In the genomic region with DNA sequence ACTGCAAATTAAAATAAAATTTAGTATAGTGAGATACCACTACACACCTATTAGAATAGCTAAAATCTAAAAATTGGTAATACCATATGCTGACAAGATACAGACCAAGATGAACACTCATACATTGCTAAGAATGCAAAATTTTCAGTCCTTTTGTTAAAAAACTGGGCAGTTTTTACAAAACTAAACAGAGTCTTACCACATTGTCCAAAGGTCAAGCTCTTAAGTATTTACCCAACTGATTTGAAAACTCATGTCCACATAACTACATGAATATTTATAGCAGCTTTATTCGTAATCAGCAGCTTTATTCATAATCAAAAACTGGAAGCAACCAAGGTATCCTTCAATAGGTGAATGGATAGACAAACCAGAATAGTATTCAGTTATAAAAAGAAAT, we compare ENCODE assay signal across 21 cellular contexts. TPM values are rescaled to one million over a fixed set of nuclear protein-coding genes. Genes with fewer than 3 reads are reported as not detected.
A peak's percentile ranks its signal among the peaks of the same experiment; 100 is the strongest.
DNase-seq lines count a peak whose midpoint lies in the region; ATAC-seq, FAIRE-seq and TF ChIP-seq lines count a peak whose summit lies in the region.
"Had no signal": no experiment of that assay in that cellular context is flagged by ENCODE, and none has a peak within 500 bp of the region (broad histone marks: within the 10 kb centered on the region; RNA-seq: fewer than 3 reads in every experiment).

No MANE protein-coding gene starts in this region.

- no peaks in the 10 kb centered on the region for H3K9me3 ChIP-seq in Caco-2
- H3K9me3 ChIP-seq in right lobe of liver: no peaks in the 10 kb centered on the region
- H3K9me3 ChIP-seq in mucosa of descending colon: no peaks in the 10 kb centered on the region
- H3K9me3 ChIP-seq: BLaER1 had no signal

- H3K9me3 Mint-ChIP-seq in Caco-2 (ENCODE audit: unreplicated experiment): no peaks in the 10 kb centered on the region
- H3K9me3 Mint-ChIP-seq: CD4-positive, CD25-positive, alpha-beta regulatory T cell; CD8-positive, alpha-beta memory T cell; H9 had no signal

- H3K4me1 Mint-ChIP-seq in Caco-2 (ENCODE audit: low read depth, unreplicated experiment): peaks cover 8% of the 10 kb centered on the region
- H3K4me1 Mint-ChIP-seq: B cell; CD4-positive, CD25-positive, alpha-beta regulatory T cell; CD8-positive, alpha-beta memory T cell; H9 had no signal

- ATAC-seq in left lobe of liver: peak; percentile 62
- peak in 3 of 4 donors; percentile 43 to 66 (median 61) for ATAC-seq in right lobe of liver
- ATAC-seq in mucosa of descending colon: no peak
- no peak for ATAC-seq in HG02759 (IDR thresholded peaks at IDR 0.05; ENCODE audit: unreplicated experiment)
- ATAC-seq: GM12878, HCT116 had no signal

- intact Hi-C loops in Caco-2 (cut with micrococcal nuclease; ENCODE audit: unreplicated experiment) (no loop called here), right lobe of liver (cut with DNase I) (no loop called here), mucosa of descending colon (cut with DNase I, micrococcal nuclease) (no loop called here)

- no peaks in the 10 kb centered on the region for H3K27me3 ChIP-seq in Caco-2 (replicated peaks; ENCODE audit: control insufficient read depth, insufficient read depth, low read length)
- H3K27me3 ChIP-seq in right lobe of liver: no peaks in the 10 kb centered on the region
- H3K27me3 ChIP-seq: BLaER1 had no signal

- peaks cover 25% of the 10 kb centered on the region for H3K4me1 ChIP-seq in Caco-2
- H3K4me1 ChIP-seq in right lobe of liver: peaks cover 0 to 12% (median 3%) of the 10 kb centered on the region in 4 donors
- no peaks in the 10 kb centered on the region for H3K4me1 ChIP-seq in mucosa of descending colon (ENCODE audit: low read depth)
- H3K4me1 ChIP-seq: BLaER1 had no signal

- H3K36me3 ChIP-seq in Caco-2 (ENCODE audit: control insufficient read depth, insufficient read depth, low read length) (peaks cover 2% of the 10 kb centered on the region; the same call in 1 of the 2 replicates), right lobe of liver (peaks cover 0 to 29% (median 13%) of the 10 kb centered on the region in 4 donors), mucosa of descending colon (ENCODE audit: low read depth) (peaks cover 4% of the 10 kb centered on the region)

- no peak overlapping the region for H3K4me3 ChIP-seq in Caco-2 (ENCODE audit: low read depth, low read length)
- H3K4me3 ChIP-seq in right lobe of liver: no peak overlapping the region
- H3K4me3 ChIP-seq in mucosa of descending colon: no peak overlapping the region
- H3K4me3 ChIP-seq: BLaER1, GM12878, GM23248 had no signal

- no peak for TF ChIP-seq POLR2A in right lobe of liver (IDR thresholded peaks at IDR 0.05)

- H3K27ac ChIP-seq in right lobe of liver: no peak overlapping the region
- H3K27ac ChIP-seq: BLaER1, C4-2B, GM23248 had no signal

- CTCF ChIA-PET in Caco-2 (lab: Charles Lee): no interaction called here

- no peak for DNase-seq in Caco-2
- DNase-seq in left lobe of liver (ENCODE audit: low spot score): no peak
- no peak for DNase-seq in right lobe of liver
- DNase-seq in RCC 7860 (ENCODE audit: low spot score): no peak
- DNase-seq in mucosa of descending colon: no peak
- DNase-seq: Calu3; CD4-positive, CD25-positive, alpha-beta regulatory T cell; CD8-positive, alpha-beta memory T cell; DMS79; EL; GDM1; GM23248; H9 had no signal

- H3K36me3 Mint-ChIP-seq in Caco-2 (ENCODE audit: insufficient read depth, unreplicated experiment): peaks cover 64% of the 10 kb centered on the region

- no peaks in the 10 kb centered on the region for H3K27me3 Mint-ChIP-seq in Caco-2 (ENCODE audit: insufficient read depth, unreplicated experiment)
- H3K27me3 Mint-ChIP-seq: B cell; CD4-positive, CD25-positive, alpha-beta regulatory T cell; CD8-positive, alpha-beta memory T cell had no signal

- TF ChIP-seq CTCF in Caco-2 (IDR thresholded peaks at IDR 0.05; ENCODE audit: insufficient read depth in 1 of 2, low read depth in 1 of 2, low read length in 1 of 2, severe bottlenecking in 1 of 2, unreplicated experiment in 1 of 2): no peak
- TF ChIP-seq CTCF in right lobe of liver (IDR thresholded peaks at IDR 0.05): no peak
- TF ChIP-seq CTCF in mucosa of descending colon (IDR thresholded peaks at IDR 0.05): no peak

- no peak for FAIRE-seq in RCC 7860 (lab: Jason Lieb, UNC)
- FAIRE-seq: GM12878, GM19239, H1 had no signal

- peak overlapping the region; percentile 24 for H3K4me3 Mint-ChIP-seq in Caco-2 (ENCODE audit: unreplicated experiment)
- H3K4me3 Mint-ChIP-seq: B cell; CD4-positive, CD25-positive, alpha-beta regulatory T cell; CD8-positive, alpha-beta memory T cell; H9 had no signal

- POLR2A ChIA-PET in Caco-2 (lab: Charles Lee): interaction anchor here (1.4 to 1.7 kb wide), 2 partner anchors 20 to 30 kb away, joined by 4 to 17 read pairs; a partner anchor contains a TSS

- H3K27ac Mint-ChIP-seq in Caco-2 (ENCODE audit: unreplicated experiment): peak overlapping the region; percentile 79
- H3K27ac Mint-ChIP-seq: B cell; CD4-positive, CD25-positive, alpha-beta regulatory T cell; H9 had no signal

- 40% methylated on average over 1 of the region's 1 CpG for WGBS in right lobe of liver (ENCODE audit: insufficient coverage, low coverage, low lambda C conversion rate, missing lambda C conversion rate)

- TSS peak; percentile 5 for BruUV-seq in Caco-2 (replicated peaks; lab: Mats Ljungman, UMichigan)

RNA-seq across cellular contexts. Expression of a gene that starts 10.0 kb away (rescaled TPM):
- total RNA-seq in Caco-2 (2022) (13.7 and 15.7 TPM in 2 replicates), left lobe of liver (3.1 TPM), right lobe of liver (1 to 10 TPM; 1.6 to 4.1 (median 2.9) TPM), mucosa of descending colon (1 to 10 TPM; 5.3 to 9.1 (median 6.6) TPM)

RNA-seq across cellular contexts. Expression of a gene that starts 10.4 kb away (rescaled TPM):
- total RNA-seq in Caco-2 (2022) (8.6 and 9.6 TPM in 2 replicates), left lobe of liver (0.55 TPM), right lobe of liver (under 1 TPM; 0.25 to 0.68 (median 0.41) TPM), mucosa of descending colon (1 to 10 TPM; 2.4 to 2.7 (median 2.6) TPM)

RNA-seq across cellular contexts. Expression of a gene that starts 19.8 kb away (rescaled TPM):
- total RNA-seq in Caco-2 (2022) (28.3 and 34.7 TPM in 2 replicates), left lobe of liver (15.3 TPM), right lobe of liver (10 to 100 TPM; 11.6 to 23.3 (median 14.9) TPM), mucosa of descending colon (10 to 100 TPM in 1 of 3 donors, 1 to 10 TPM in 2; 8.8 to 11.1 (median 9.5) TPM)

RNA-seq across cellular contexts. Expression of a gene that starts 30.5 kb away (rescaled TPM):
- 84.1 and 85.3 TPM in 2 replicates for total RNA-seq in Caco-2 (2022)
- total RNA-seq in left lobe of liver: 30.2 TPM
- 10 to 100 TPM; 22.3 to 33.1 (median 31.1) TPM for total RNA-seq in right lobe of liver
- 10 to 100 TPM; 32.4 to 54.3 (median 51.0) TPM for total RNA-seq in mucosa of descending colon

Comparison
In these comparisons a context has a peak if more than half of its experiments do, and no peak if none do; other contexts are left out.
1. ATAC-seq: peak in left lobe of liver (single experiment) and right lobe of liver (3 of 4); none in mucosa of descending colon (single experiment) and HG02759 (single experiment).